In genomic region chr15:97960364-97961066, GRCh38 we compare ENCODE assay signal across 1 cellular context.
A peak's percentile ranks its signal among the peaks of the same experiment; 100 is the strongest.
TF ChIP-seq lines count a peak whose summit lies in the region.

ARRDC4 (plus strand) TSS chr15:97960703; CDS start chr15:97960862, 159 bp downstream.

TF ChIP-seq in HepG2, 621 proteins besides CTCF, POLR2A, EP300 and RAD21 (continued from another document and continues in another):
- TF ChIP-seq HMGXB3 (CRISPR knock-in tag; IDR thresholded peaks at IDR 0.05; ENCODE audit: borderline replicate concordance), result peak; percentile 58; the same call in 1 of the 2 replicates
- peak; percentile 72; the same call in 1 of the 2 replicates for TF ChIP-seq MIER3 (CRISPR knock-in tag; IDR thresholded peaks at IDR 0.05; ENCODE audit: borderline replicate concordance)
- TF ChIP-seq ZNF678 (CRISPR knock-in tag; IDR thresholded peaks at IDR 0.05), result 0 out of 2 replicates have a peak, but pooled peaks have one; percentile 37
- no peak for TF ChIP-seq TAF15 (IDR thresholded peaks at IDR 0.05; ENCODE audit: low read depth, low read length, poor library complexity, severe bottlenecking)
- TF ChIP-seq SP1 (IDR thresholded peaks at IDR 0.05), result no peak
- peak; percentile 91 for TF ChIP-seq SP1 (CRISPR knock-in tag; IDR thresholded peaks at IDR 0.05)
- peak; percentile 90; the same call in 1 of the 2 replicates for TF ChIP-seq SIN3A (IDR thresholded peaks at IDR 0.05; ENCODE audit: borderline replicate concordance, low read depth, low read length)
- 0 out of 2 replicates have a peak, but pooled peaks have one; percentile 15 for TF ChIP-seq FOXP4 (CRISPR knock-in tag; IDR thresholded peaks at IDR 0.05)
- 0 out of 2 replicates have a peak, but pooled peaks have one; percentile 8 for TF ChIP-seq HMG20A (CRISPR knock-in tag; IDR thresholded peaks at IDR 0.05; ENCODE audit: borderline replicate concordance)
- TF ChIP-seq TARDBP (CRISPR knock-in tag; IDR thresholded peaks at IDR 0.05), result peak; percentile 78; the same call in 1 of the 2 replicates
- TF ChIP-seq ATF4 (CRISPR knock-in tag; IDR thresholded peaks at IDR 0.05), result peak in 1 of 2 experiments; percentile 49; a peak in 1 of 4 replicates
- TF ChIP-seq CEBPB (IDR thresholded peaks at IDR 0.05; ENCODE audit: borderline replicate concordance, low read depth, low read length), result peak; percentile 53; the same call in 1 of the 2 replicates
- peak; percentile 85 for TF ChIP-seq ZNF501 (CRISPR knock-in tag; IDR thresholded peaks at IDR 0.05)
- peak; percentile 64; the same call in 1 of the 2 replicates for TF ChIP-seq SMAD3 (CRISPR knock-in tag; IDR thresholded peaks at IDR 0.05)
- 0 out of 2 replicates have a peak, but pooled peaks have one; percentile 56 for TF ChIP-seq CSRNP1 (CRISPR knock-in tag; IDR thresholded peaks at IDR 0.05)
- no peak for TF ChIP-seq ZNF256 (CRISPR knock-in tag; conservative IDR thresholded peaks at IDR 0.05)
- peak; percentile 87; the same call in 1 of the 3 replicates for TF ChIP-seq MXI1 (IDR thresholded peaks at IDR 0.05; ENCODE audit: borderline replicate concordance, low read depth, low read length)
- TF ChIP-seq FOXA1 (IDR thresholded peaks at IDR 0.05), result no peak
- TF ChIP-seq FOXA1 (CRISPR knock-in tag; IDR thresholded peaks at IDR 0.05), result peak; percentile 69
- TF ChIP-seq CHD2 (IDR thresholded peaks at IDR 0.05; ENCODE audit: low read depth, low read length), result peak; percentile 68
- TF ChIP-seq SKIL (CRISPR knock-in tag; IDR thresholded peaks at IDR 0.05; ENCODE audit: borderline replicate concordance), result 0 out of 2 replicates have a peak, but pooled peaks have one; percentile 31
- TF ChIP-seq XRCC5 (optimal IDR thresholded peaks at IDR 0.05; ENCODE audit: low read length), result peak; percentile 44
- TF ChIP-seq ZKSCAN8 (CRISPR knock-in tag; IDR thresholded peaks at IDR 0.05; ENCODE audit: borderline replicate concordance), result no peak
- TF ChIP-seq ZFP91 (CRISPR knock-in tag; IDR thresholded peaks at IDR 0.05; ENCODE audit: borderline replicate concordance), result peak; percentile 100
- TF ChIP-seq FOXK1 (CRISPR knock-in tag; IDR thresholded peaks at IDR 0.05; ENCODE audit: borderline replicate concordance, low read depth), result peak; percentile 96
- TF ChIP-seq FOSL2 (CRISPR knock-in tag; IDR thresholded peaks at IDR 0.05), result peak; percentile 85
- peak; percentile 28; the same call in 1 of the 2 replicates for TF ChIP-seq CREBL2 (CRISPR knock-in tag; IDR thresholded peaks at IDR 0.05; ENCODE audit: borderline replicate concordance)
- TF ChIP-seq GMEB1 (CRISPR knock-in tag; IDR thresholded peaks at IDR 0.05; ENCODE audit: borderline replicate concordance), result no peak
- TF ChIP-seq AHR (CRISPR knock-in tag; IDR thresholded peaks at IDR 0.05), result peak; percentile 21; the same call in 1 of the 2 replicates
- 0 out of 2 replicates have a peak, but pooled peaks have one; percentile 49 for TF ChIP-seq MEF2D (CRISPR knock-in tag; IDR thresholded peaks at IDR 0.05)
- peak; percentile 100 for TF ChIP-seq SP2 (CRISPR knock-in tag; IDR thresholded peaks at IDR 0.05)
- TF ChIP-seq MXD4 (CRISPR knock-in tag; IDR thresholded peaks at IDR 0.05), result peak; percentile 75
- TF ChIP-seq CEBPG (CRISPR knock-in tag; IDR thresholded peaks at IDR 0.05), result peak; percentile 28; the same call in 1 of the 2 replicates
- TF ChIP-seq ZSCAN31 (CRISPR knock-in tag; IDR thresholded peaks at IDR 0.05; ENCODE audit: low read depth), result peak; percentile 48; the same call in 1 of the 2 replicates
- TF ChIP-seq PHF8 (CRISPR knock-in tag; IDR thresholded peaks at IDR 0.05), result peak; percentile 33; the same call in 1 of the 2 replicates
- TF ChIP-seq ZNF552 (CRISPR knock-in tag; IDR thresholded peaks at IDR 0.05; ENCODE audit: borderline replicate concordance), result no peak
- no peak for TF ChIP-seq ZNF496 (CRISPR knock-in tag; IDR thresholded peaks at IDR 0.05; ENCODE audit: insufficient replicate concordance)
- no peak for TF ChIP-seq ZNF503 (CRISPR knock-in tag; IDR thresholded peaks at IDR 0.05)
- peak; percentile 5; the same call in 1 of the 2 replicates for TF ChIP-seq RARA (CRISPR knock-in tag; IDR thresholded peaks at IDR 0.05)
- TF ChIP-seq MAX (IDR thresholded peaks at IDR 0.05), result peak; percentile 87
- peak; percentile 39; the same call in 1 of the 2 replicates for TF ChIP-seq ZNF614 (CRISPR knock-in tag; IDR thresholded peaks at IDR 0.05; ENCODE audit: borderline replicate concordance)
- TF ChIP-seq HBP1 (CRISPR knock-in tag; IDR thresholded peaks at IDR 0.05; ENCODE audit: low read depth), result peak; percentile 45; the same call in 1 of the 2 replicates
- TF ChIP-seq BHLHE40 (IDR thresholded peaks at IDR 0.05; ENCODE audit: low read length), result peak; percentile 98
